ENCODE assay signal across 1 cellular context in the genomic region with DNA sequence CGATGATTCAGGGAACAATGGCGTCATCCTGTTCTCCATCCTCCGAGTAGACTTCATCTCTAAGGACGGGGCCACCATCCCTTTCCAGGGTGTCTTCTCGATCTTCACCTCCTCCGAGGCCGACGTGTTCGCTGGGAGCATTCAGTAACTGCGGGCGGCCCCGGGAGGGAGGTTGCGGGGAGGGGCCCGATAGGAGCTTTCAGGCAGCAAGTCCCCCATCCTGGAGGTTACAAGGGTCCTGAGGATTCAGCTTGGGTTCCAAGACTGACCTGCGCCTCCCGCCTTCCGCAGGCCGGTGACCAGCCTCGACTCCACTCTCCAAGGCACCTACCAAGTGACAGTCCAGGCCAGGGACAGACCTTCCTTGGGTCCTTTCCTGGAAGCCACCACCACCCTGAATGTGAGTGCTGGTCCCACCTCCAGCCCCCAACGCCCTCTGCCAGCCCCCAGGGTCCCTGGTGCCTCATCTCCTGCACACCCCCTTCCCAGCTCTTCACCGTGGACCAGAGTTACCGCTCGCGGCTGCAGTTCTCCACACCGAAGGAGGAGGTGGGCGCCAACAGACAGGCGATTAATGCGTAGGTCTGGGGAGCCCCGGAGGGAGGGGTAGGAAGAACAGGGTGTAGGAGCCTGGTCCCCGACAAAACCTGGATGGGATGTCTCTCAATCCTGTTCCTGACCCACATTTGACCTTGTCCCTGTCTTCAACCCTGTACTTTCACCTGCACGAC.
TF ChIP-seq lines count a peak whose summit lies in the region.

No MANE protein-coding gene starts in this region.

TF ChIP-seq in GM23338, 12 proteins besides CTCF, POLR2A, EP300 and RAD21 (continued from another document):
- TF ChIP-seq, protein P1, sequence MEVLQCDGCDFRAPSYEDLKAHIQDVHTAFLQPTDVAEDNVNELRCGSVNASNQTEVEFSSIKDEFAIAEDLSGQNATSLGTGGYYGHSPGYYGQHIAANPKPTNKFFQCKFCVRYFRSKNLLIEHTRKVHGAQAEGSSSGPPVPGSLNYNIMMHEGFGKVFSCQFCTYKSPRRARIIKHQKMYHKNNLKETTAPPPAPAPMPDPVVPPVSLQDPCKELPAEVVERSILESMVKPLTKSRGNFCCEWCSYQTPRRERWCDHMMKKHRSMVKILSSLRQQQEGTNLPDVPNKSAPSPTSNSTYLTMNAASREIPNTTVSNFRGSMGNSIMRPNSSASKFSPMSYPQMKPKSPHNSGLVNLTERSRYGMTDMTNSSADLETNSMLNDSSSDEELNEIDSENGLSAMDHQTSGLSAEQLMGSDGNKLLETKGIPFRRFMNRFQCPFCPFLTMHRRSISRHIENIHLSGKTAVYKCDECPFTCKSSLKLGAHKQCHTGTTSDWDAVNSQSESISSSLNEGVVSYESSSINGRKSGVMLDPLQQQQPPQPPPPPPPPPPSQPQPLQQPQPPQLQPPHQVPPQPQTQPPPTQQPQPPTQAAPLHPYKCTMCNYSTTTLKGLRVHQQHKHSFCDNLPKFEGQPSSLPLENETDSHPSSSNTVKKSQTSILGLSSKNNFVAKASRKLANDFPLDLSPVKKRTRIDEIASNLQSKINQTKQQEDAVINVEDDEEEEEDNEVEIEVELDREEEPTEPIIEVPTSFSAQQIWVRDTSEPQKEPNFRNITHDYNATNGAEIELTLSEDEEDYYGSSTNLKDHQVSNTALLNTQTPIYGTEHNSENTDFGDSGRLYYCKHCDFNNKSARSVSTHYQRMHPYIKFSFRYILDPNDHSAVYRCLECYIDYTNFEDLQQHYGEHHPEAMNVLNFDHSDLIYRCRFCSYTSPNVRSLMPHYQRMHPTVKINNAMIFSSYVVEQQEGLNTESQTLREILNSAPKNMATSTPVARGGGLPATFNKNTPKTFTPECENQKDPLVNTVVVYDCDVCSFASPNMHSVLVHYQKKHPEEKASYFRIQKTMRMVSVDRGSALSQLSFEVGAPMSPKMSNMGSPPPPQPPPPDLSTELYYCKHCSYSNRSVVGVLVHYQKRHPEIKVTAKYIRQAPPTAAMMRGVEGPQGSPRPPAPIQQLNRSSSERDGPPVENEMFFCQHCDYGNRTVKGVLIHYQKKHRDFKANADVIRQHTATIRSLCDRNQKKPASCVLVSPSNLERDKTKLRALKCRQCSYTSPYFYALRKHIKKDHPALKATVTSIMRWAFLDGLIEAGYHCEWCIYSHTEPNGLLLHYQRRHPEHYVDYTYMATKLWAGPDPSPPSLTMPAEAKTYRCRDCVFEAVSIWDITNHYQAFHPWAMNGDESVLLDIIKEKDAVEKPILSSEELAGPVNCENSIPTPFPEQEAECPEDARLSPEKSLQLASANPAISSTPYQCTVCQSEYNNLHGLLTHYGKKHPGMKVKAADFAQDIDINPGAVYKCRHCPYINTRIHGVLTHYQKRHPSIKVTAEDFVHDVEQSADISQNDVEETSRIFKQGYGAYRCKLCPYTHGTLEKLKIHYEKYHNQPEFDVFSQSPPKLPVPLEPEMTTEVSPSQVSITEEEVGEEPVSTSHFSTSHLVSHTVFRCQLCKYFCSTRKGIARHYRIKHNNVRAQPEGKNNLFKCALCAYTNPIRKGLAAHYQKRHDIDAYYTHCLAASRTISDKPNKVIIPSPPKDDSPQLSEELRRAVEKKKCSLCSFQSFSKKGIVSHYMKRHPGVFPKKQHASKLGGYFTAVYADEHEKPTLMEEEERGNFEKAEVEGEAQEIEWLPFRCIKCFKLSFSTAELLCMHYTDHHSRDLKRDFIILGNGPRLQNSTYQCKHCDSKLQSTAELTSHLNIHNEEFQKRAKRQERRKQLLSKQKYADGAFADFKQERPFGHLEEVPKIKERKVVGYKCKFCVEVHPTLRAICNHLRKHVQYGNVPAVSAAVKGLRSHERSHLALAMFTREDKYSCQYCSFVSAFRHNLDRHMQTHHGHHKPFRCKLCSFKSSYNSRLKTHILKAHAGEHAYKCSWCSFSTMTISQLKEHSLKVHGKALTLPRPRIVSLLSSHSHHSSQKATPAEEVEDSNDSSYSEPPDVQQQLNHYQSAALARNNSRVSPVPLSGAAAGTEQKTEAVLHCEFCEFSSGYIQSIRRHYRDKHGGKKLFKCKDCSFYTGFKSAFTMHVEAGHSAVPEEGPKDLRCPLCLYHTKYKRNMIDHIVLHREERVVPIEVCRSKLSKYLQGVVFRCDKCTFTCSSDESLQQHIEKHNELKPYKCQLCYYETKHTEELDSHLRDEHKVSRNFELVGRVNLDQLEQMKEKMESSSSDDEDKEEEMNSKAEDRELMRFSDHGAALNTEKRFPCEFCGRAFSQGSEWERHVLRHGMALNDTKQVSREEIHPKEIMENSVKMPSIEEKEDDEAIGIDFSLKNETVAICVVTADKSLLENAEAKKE (CRISPR knock-in tag; IDR thresholded peaks at IDR 0.05), result no peak
